Comparison of ENCODE assay signal across 12 cellular contexts in the genomic region with DNA sequence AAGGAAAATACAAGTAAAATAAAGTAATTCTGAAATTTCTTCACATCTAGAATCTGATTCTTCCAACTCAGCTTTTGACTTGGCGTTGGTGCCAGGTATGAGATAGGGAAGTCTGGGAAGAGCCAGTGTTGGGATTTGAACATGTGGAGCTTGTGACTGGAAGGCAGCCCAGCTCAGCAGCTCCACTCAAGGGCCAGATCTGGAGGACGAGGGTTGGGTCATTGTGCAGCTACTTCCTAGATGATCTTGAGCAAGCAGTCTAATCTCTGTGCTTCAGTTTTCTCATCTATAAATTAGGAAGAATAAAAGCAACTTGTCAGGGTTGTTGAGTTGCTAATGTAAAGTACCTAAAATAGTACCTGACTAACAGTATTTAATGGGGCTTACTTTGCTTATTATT. TPM values are rescaled to one million over a fixed set of nuclear protein-coding genes. Genes with fewer than 3 reads are reported as not detected.
A peak's percentile ranks its signal among the peaks of the same experiment; 100 is the strongest.
DNase-seq lines count a peak whose midpoint lies in the region; ATAC-seq lines count a peak whose summit lies in the region.
"Had no signal": no experiment of that assay in that cellular context is flagged by ENCODE, and none has a peak within 500 bp of the region (broad histone marks: within the 10 kb centered on the region; RNA-seq: fewer than 3 reads in every experiment).

No MANE protein-coding gene starts in this region.

- H3K4me1 Mint-ChIP-seq in naive thymus-derived CD8-positive, alpha-beta T cell = peaks cover 55 to 89% (median 87%) of the 10 kb centered on the region in 4 donors

- POLR2A ChIA-PET in naive thymus-derived CD8-positive, alpha-beta T cell (lab: Charles Lee) = interaction anchor here (0.8 to 1.3 kb wide), 7 partner anchors 12 to 150 kb away, joined by 3 to 5 read pairs (median 3); no protein-coding TSS in a partner anchor

- no peak for ATAC-seq in activated naive CD4-positive, alpha-beta T cell treated with anti-CD3 and anti-CD28 coated beads, Interleukin-2, amount 50 U/mL, for 72 hours
- no peak for ATAC-seq in naive thymus-derived CD8-positive, alpha-beta T cell
- no peak for ATAC-seq in GM21576 (IDR thresholded peaks at IDR 0.05; ENCODE audit: unreplicated experiment)

- H3K4me3 Mint-ChIP-seq in naive thymus-derived CD8-positive, alpha-beta T cell = peak overlapping the region; percentile 33 to 83 (median 56)

- peak; percentile 29 for DNase-seq in CD1c-positive myeloid dendritic cell (ENCODE audit: extremely low spot score)
- peak; percentile 33 for DNase-seq in HCEC 1CT
- DNase-seq in activated naive CD4-positive, alpha-beta T cell treated with anti-CD3 and anti-CD28 coated beads, Interleukin-2, amount 50 U/mL, for 72 hours (ENCODE audit: low spot score in 2 of 2) = peak in 1 of 2 donors; percentile 33
- DNase-seq in naive thymus-derived CD8-positive, alpha-beta T cell = no peak
- no peak for DNase-seq in NCI-H1694 (lab: John Stamatoyannopoulos, UW)
- no peak for DNase-seq in NCI-H1105 (lab: John Stamatoyannopoulos, UW)
- DNase-seq in NCI-H128 (lab: John Stamatoyannopoulos, UW; ENCODE audit: unreplicated experiment) = no peak
- DNase-seq: COR-L47, NCI-H510A treated with DMSO at 0.1 percent for 48 hours, occipital lobe, SHP77 had no signal

- peaks cover 9 to 16% of the 10 kb centered on the region in 2 donors for H3K36me3 Mint-ChIP-seq in activated naive CD4-positive, alpha-beta T cell treated with anti-CD3 and anti-CD28 coated beads, Interleukin-2, amount 50 U/mL, for 72 hours
- H3K36me3 Mint-ChIP-seq in naive thymus-derived CD8-positive, alpha-beta T cell = no peaks in the 10 kb centered on the region

- peaks cover 0 to 6% of the 10 kb centered on the region in 2 donors for H3K9me3 Mint-ChIP-seq in activated naive CD4-positive, alpha-beta T cell treated with anti-CD3 and anti-CD28 coated beads, Interleukin-2, amount 50 U/mL, for 72 hours
- H3K9me3 Mint-ChIP-seq in naive thymus-derived CD8-positive, alpha-beta T cell = no peaks in the 10 kb centered on the region

- H3K27ac Mint-ChIP-seq in activated naive CD4-positive, alpha-beta T cell treated with anti-CD3 and anti-CD28 coated beads, Interleukin-2, amount 50 U/mL, for 72 hours = peak overlapping the region; percentile 94 to 98
- peak overlapping the region; percentile 90 to 98 (median 94) for H3K27ac Mint-ChIP-seq in naive thymus-derived CD8-positive, alpha-beta T cell

- H3K27me3 Mint-ChIP-seq in naive thymus-derived CD8-positive, alpha-beta T cell = no peaks in the 10 kb centered on the region

RNA-seq across cellular contexts. Expression of a gene that starts 5.0 kb away (rescaled TPM):
- total RNA-seq in activated naive CD4-positive, alpha-beta T cell treated with anti-CD3 and anti-CD28 coated beads, Interleukin-2, amount 50 U/mL, for 72 hours = 10 to 100 TPM; 24.4 to 37.4 TPM
- total RNA-seq in naive thymus-derived CD8-positive, alpha-beta T cell = 10 to 100 TPM; 34.3 to 36.9 TPM
- polyA plus RNA-seq in naive thymus-derived CD8-positive, alpha-beta T cell = 1 to 10 TPM; 2.9 to 7.7 (median 5.2) TPM

Comparison
In these comparisons a context has a peak if more than half of its experiments do, and no peak if none do; other contexts are left out.
1. DNase-seq: peak in CD1c-positive myeloid dendritic cell (single experiment) and HCEC 1CT (single experiment); none in naive thymus-derived CD8-positive, alpha-beta T cell (0 of 10), NCI-H1694 (single experiment), NCI-H1105 (single experiment) and NCI-H128 (single experiment).